Comparison of ENCODE assay signal across 8 cellular contexts in genomic region chr6:125749864-125750691, GRCh38. TPM values are rescaled to one million over a fixed set of nuclear protein-coding genes. Genes with fewer than 3 reads are reported as not detected.
A peak's percentile ranks its signal among the peaks of the same experiment; 100 is the strongest.
DNase-seq lines count a peak whose midpoint lies in the region; TF ChIP-seq lines count a peak whose summit lies in the region.
"Had no signal": no experiment of that assay in that cellular context is flagged by ENCODE, and none has a peak within 500 bp of the region (broad histone marks: within the 10 kb centered on the region; RNA-seq: fewer than 3 reads in every experiment).

No MANE protein-coding gene starts in this region.

- intact Hi-C loops in colonic mucosa (cut with DNase I) = loop anchor here (10.0 kb wide), 1 partner anchor 595 kb away; the partner anchor contains the start of gene TPD52L1

- H3K9me3 ChIP-seq in H9 (ENCODE audit: control insufficient read depth, low read depth, low read length) (no peaks in the 10 kb centered on the region), colonic mucosa (no peaks in the 10 kb centered on the region), mononuclear cell (ENCODE audit: low read depth, low read length) (no peaks in the 10 kb centered on the region)

- H3K4me1 Mint-ChIP-seq in H9 = peaks cover 70% of the 10 kb centered on the region in 2 experiments

- H3K23me2 ChIP-seq in H9 (ENCODE audit: insufficient read length, low read depth, low read length, poor library complexity, severe bottlenecking) = peaks cover 27% of the 10 kb centered on the region

- H3K18ac ChIP-seq in H9 (ENCODE audit: insufficient read length, low read depth, low read length) = no peak overlapping the region

- H2BK12ac ChIP-seq in H9 (ENCODE audit: insufficient read length, low read depth, low read length) = no peak overlapping the region

- peaks cover 2% of the 10 kb centered on the region; the same call in 1 of the 2 replicates for H3K79me2 ChIP-seq in H9 (ENCODE audit: insufficient read depth, low read length)

- TF ChIP-seq CTCF in H9 (conservative IDR thresholded peaks at IDR 0.05) (no peak), colonic mucosa (IDR thresholded peaks at IDR 0.05) (no peak)

- no peak overlapping the region for H2AK5ac ChIP-seq in H9 (ENCODE audit: insufficient read length, low read length)

- H4K8ac ChIP-seq in H9 (replicated peaks; ENCODE audit: insufficient read length, low read depth, low read length) = no peak overlapping the region

- H3K4me2 ChIP-seq in H9 (ENCODE audit: insufficient read depth, insufficient read length, low read length) = peak overlapping the region; percentile 98

- H2BK15ac ChIP-seq in H9 (ENCODE audit: low read depth, low read length) = no peak overlapping the region

- H3K56ac ChIP-seq in H9 (ENCODE audit: insufficient read length, low read depth, low read length) = no peak overlapping the region

- no peaks in the 10 kb centered on the region for H3K79me1 ChIP-seq in H9 (ENCODE audit: insufficient read depth, low read depth, low read length, poor library complexity, severe bottlenecking)

- no peak for DNase-seq in H9
- DNase-seq in NCI-H774 (lab: John Stamatoyannopoulos, UW) = peak; percentile 42
- DNase-seq in colonic mucosa = peak; percentile 20
- DNase-seq in GDM1 (lab: John Stamatoyannopoulos, UW) = no peak
- no peak for DNase-seq in stimulated activated CD4-positive, alpha-beta T cell treated with anti-CD3 and anti-CD28 coated beads, Interleukin-4, amount 100 ng/mL, for 1 hour
- no peak for DNase-seq in activated gamma-delta T cell (lab: John Stamatoyannopoulos, UW)

- no peak overlapping the region for H3K14ac ChIP-seq in H9 (ENCODE audit: insufficient read depth, low read length)

- H3K9ac ChIP-seq in H9 (ENCODE audit: extremely low read depth, insufficient read length, low read length) (peak overlapping the region; percentile 1), colonic mucosa (ENCODE audit: low read depth in 2 of 2, low read length in 2 of 2) (peak overlapping the region; percentile 28 to 44)

- no peak overlapping the region for H3K23ac ChIP-seq in H9 (ENCODE audit: insufficient read length, low read depth, low read length)

- WGBS in H9 (ENCODE audit: extremely low coverage, insufficient read length, low lambda C conversion rate) = no CpG with 5 or more reads among the region's 35 CpGs

- H3T11ph ChIP-seq in H9 (ENCODE audit: low read length) = no peak overlapping the region

- H3K4me1 ChIP-seq in H9 (ENCODE audit: insufficient read depth, low read length) (peaks cover 10% of the 10 kb centered on the region), colonic mucosa (peaks cover 5% of the 10 kb centered on the region), mononuclear cell (ENCODE audit: insufficient read depth, low read length) (peaks cover 41% of the 10 kb centered on the region)

- peak overlapping the region in 2 of 3 experiments; percentile 67 to 94; a peak in 4 of 7 replicates for H3K27ac Mint-ChIP-seq in H9

- no peak overlapping the region for H4K5ac ChIP-seq in H9 (ENCODE audit: insufficient read length, low read depth, low read length)

- no peaks in the 10 kb centered on the region; a peak in 1 of 5 replicates for H3K9me3 Mint-ChIP-seq in H9

- H3K36me3 Mint-ChIP-seq in H9 (ENCODE audit: insufficient read depth in 1 of 3, low read depth in 3 of 3) = peaks cover 0 to 3% (median 3%) of the 10 kb centered on the region in 3 experiments; a peak in 3 of 7 replicates

- no peak overlapping the region for H2BK5ac ChIP-seq in H9 (ENCODE audit: insufficient read length, low read length)

- no peak overlapping the region for H2BK120ac ChIP-seq in H9 (ENCODE audit: low read depth, low read length, poor library complexity, severe bottlenecking)

- peaks cover 10% of the 10 kb centered on the region; the same call in 1 of the 2 replicates for H3K27me3 ChIP-seq in H9 (ENCODE audit: insufficient read depth, low read length)
- H3K27me3 ChIP-seq in colonic mucosa = peaks cover 63% of the 10 kb centered on the region
- H3K27me3 ChIP-seq in mononuclear cell (ENCODE audit: insufficient read depth, low read length) = peaks cover 89% of the 10 kb centered on the region

- no peak overlapping the region for H2AFZ ChIP-seq in H9 (ENCODE audit: low read length)

- peak overlapping the region; percentile 84 to 98 for H3K4me3 Mint-ChIP-seq in H9

- no peaks in the 10 kb centered on the region for H4K20me1 ChIP-seq in H9 (ENCODE audit: control insufficient read depth, insufficient read depth, insufficient read length)

- no peak overlapping the region for H2BK20ac ChIP-seq in H9 (ENCODE audit: low read depth, low read length, poor library complexity, severe bottlenecking)

- H3K4me3 ChIP-seq in colonic mucosa (peak overlapping the region; percentile 69), mononuclear cell (ENCODE audit: low read length) (peak overlapping the region; percentile 53)

- H3K4ac ChIP-seq in H9 (ENCODE audit: low read depth, low read length) = no peak overlapping the region

- H3K27ac ChIP-seq in H9 (ENCODE audit: insufficient read length, low read depth, low read length) (no peak overlapping the region), colonic mucosa (no peak overlapping the region)

- H4K91ac ChIP-seq in H9 (ENCODE audit: insufficient read length, low read depth, low read length) = no peak overlapping the region

- no peaks in the 10 kb centered on the region for H3K36me3 ChIP-seq in colonic mucosa

- H3K27me3 Mint-ChIP-seq in H9 (ENCODE audit: low read depth) = peaks cover 30% of the 10 kb centered on the region

RNA-seq across cellular contexts. Expression of gene HEY2, which starts 0.6 kb away (rescaled TPM):
- total RNA-seq in H9 (2021) = 5.6 and 6.6 TPM in 2 replicates
- under 1 TPM; 0.37 to 0.69 TPM for total RNA-seq in colonic mucosa
- total RNA-seq in mononuclear cell = 0.10 TPM
- total RNA-seq: T-helper 2 cell treated with Interferon-gamma antibody and Interleukin-4, amounts not matched to agents 100 ng/mL and 5 ng/mL, for 36 hours had no signal

RNA-seq across cellular contexts. Expression of gene NCOA7, which starts 40.7 kb away (rescaled TPM):
- total RNA-seq in H9 (2021) = 7.1 and 9.4 TPM in 2 replicates
- total RNA-seq in colonic mucosa = 10 to 100 TPM; 24.9 to 59.3 TPM
- total RNA-seq in mononuclear cell = 14.8 TPM

Comparison
In these comparisons a context has a peak if more than half of its experiments do, and no peak if none do; other contexts are left out.
1. DNase-seq: peak in NCI-H774 (single experiment) and colonic mucosa (single experiment); none in H9 (single experiment), GDM1 (single experiment), stimulated activated CD4-positive, alpha-beta T cell treated with anti-CD3 and anti-CD28 coated beads, Interleukin-4, amount 100 ng/mL, for 1 hour (single experiment) and activated gamma-delta T cell (single experiment).